Comparison of ENCODE assay signal across 11 cellular contexts in genomic region chr2:207333599-207334308, GRCh38.
DNase-seq lines count a peak whose midpoint lies in the region; ATAC-seq, FAIRE-seq and TF ChIP-seq lines count a peak whose summit lies in the region.
"Had no signal": no experiment of that assay in that cellular context is flagged by ENCODE, and none has a peak within 500 bp of the region (broad histone marks: within the 10 kb centered on the region; RNA-seq: fewer than 3 reads in every experiment).

No MANE protein-coding gene starts in this region.

- H3K36me3 ChIP-seq in kidney (ENCODE audit: control insufficient read depth in 1 of 2, insufficient read depth in 2 of 2, low read length in 2 of 2) (no peaks in the 10 kb centered on the region), thoracic aorta (no peaks in the 10 kb centered on the region)
- no peaks in the 10 kb centered on the region for H3K36me3 ChIP-seq in effector memory CD4-positive, alpha-beta T cell (ENCODE audit: control insufficient read depth, insufficient read depth, low read length)

- no peaks in the 10 kb centered on the region for H3K9me3 Mint-ChIP-seq in activated naive CD4-positive, alpha-beta T cell treated with anti-CD3 and anti-CD28 coated beads, Interleukin-2, amount 50 U/mL, for 24 hours
- H3K9me3 Mint-ChIP-seq: CD14-positive monocyte had no signal

- H3K9me3 ChIP-seq in kidney (ENCODE audit: control insufficient read depth in 1 of 2, low read length in 2 of 2) (no peaks in the 10 kb centered on the region), thoracic aorta (no peaks in the 10 kb centered on the region)
- no peaks in the 10 kb centered on the region for H3K9me3 ChIP-seq in effector memory CD4-positive, alpha-beta T cell (ENCODE audit: control insufficient read depth, low read length)

- H3K27ac ChIP-seq in kidney (ENCODE audit: low read depth in 2 of 2, low read length in 2 of 2) = peak overlapping the region; percentile 77 to 81
- H3K27ac ChIP-seq in thoracic aorta = peak overlapping the region; percentile 66 to 82
- H3K27ac ChIP-seq in effector memory CD4-positive, alpha-beta T cell (ENCODE audit: insufficient read depth, low read length, poor library complexity, severe bottlenecking) = no peak overlapping the region

- FAIRE-seq in kidney (lab: Jason Lieb, UNC) = no peak
- FAIRE-seq: frontal cortex had no signal

- no peak overlapping the region for H3K9ac ChIP-seq in kidney (ENCODE audit: low read length in 2 of 2)

- ATAC-seq in thoracic aorta (ENCODE audit: insufficient number of reproducible peaks, low FRiP score, low read depth) (no peak), GM18870 (IDR thresholded peaks at IDR 0.05; ENCODE audit: unreplicated experiment) (no peak)

- H3K4me1 ChIP-seq in kidney (ENCODE audit: control insufficient read depth in 1 of 2, insufficient read depth in 1 of 2, low read depth in 1 of 2, low read length in 2 of 2) (peaks cover 0 to 2% of the 10 kb centered on the region in 2 donors), thoracic aorta (ENCODE audit: control insufficient read depth in 1 of 2, low read depth in 2 of 2) (peaks cover 12 to 20% of the 10 kb centered on the region in 2 donors)
- H3K4me1 ChIP-seq in effector memory CD4-positive, alpha-beta T cell (ENCODE audit: control insufficient read depth, insufficient read depth, low read length, poor library complexity, severe bottlenecking) = peaks cover 9% of the 10 kb centered on the region

- H3K36me3 Mint-ChIP-seq in activated naive CD4-positive, alpha-beta T cell treated with anti-CD3 and anti-CD28 coated beads, Interleukin-2, amount 50 U/mL, for 24 hours = no peaks in the 10 kb centered on the region
- H3K36me3 Mint-ChIP-seq: CD14-positive monocyte had no signal

- no peaks in the 10 kb centered on the region for H3K27me3 ChIP-seq in thoracic aorta (replicated peaks; ENCODE audit: insufficient read depth)
- H3K27me3 ChIP-seq in effector memory CD4-positive, alpha-beta T cell (replicated peaks; ENCODE audit: control insufficient read depth, insufficient read depth, low read length, poor library complexity, severe bottlenecking) = no peaks in the 10 kb centered on the region

- no peaks in the 10 kb centered on the region for H3K27me3 Mint-ChIP-seq in activated naive CD4-positive, alpha-beta T cell treated with anti-CD3 and anti-CD28 coated beads, Interleukin-2, amount 50 U/mL, for 24 hours

- TF ChIP-seq CTCF in kidney (IDR thresholded peaks at IDR 0.05; ENCODE audit: borderline replicate concordance, extremely low read depth, insufficient read depth) (no peak), thoracic aorta (IDR thresholded peaks at IDR 0.05) (no peak)

- peaks cover 49% of the 10 kb centered on the region for H3K4me1 Mint-ChIP-seq in activated naive CD4-positive, alpha-beta T cell treated with anti-CD3 and anti-CD28 coated beads, Interleukin-2, amount 50 U/mL, for 24 hours

- no peak overlapping the region for H3K4me3 Mint-ChIP-seq in activated naive CD4-positive, alpha-beta T cell treated with anti-CD3 and anti-CD28 coated beads, Interleukin-2, amount 50 U/mL, for 24 hours
- H3K4me3 Mint-ChIP-seq: CD14-positive monocyte had no signal

- no peak for DNase-seq in activated naive CD4-positive, alpha-beta T cell (lab: John Stamatoyannopoulos, UW)
- DNase-seq in amniotic epithelial cell (ENCODE audit: low read depth) = peak; percentile 61
- DNase-seq in kidney = no peak
- DNase-seq in thoracic aorta (ENCODE audit: low spot score) = no peak
- DNase-seq in effector memory CD4-positive, alpha-beta T cell = no peak
- no peak for DNase-seq in cortex of kidney (lab: John Stamatoyannopoulos, UW)
- DNase-seq: NCI-H524 had no signal

- intact Hi-C loops in kidney (cut with DNase I) = no loop called here

- H3K27ac Mint-ChIP-seq in activated naive CD4-positive, alpha-beta T cell treated with anti-CD3 and anti-CD28 coated beads, Interleukin-2, amount 50 U/mL, for 24 hours = peak overlapping the region; percentile 4
- H3K27ac Mint-ChIP-seq: CD14-positive monocyte had no signal

- H3K4me3 ChIP-seq in kidney (ENCODE audit: low read length in 2 of 2) (peak overlapping the region in 1 of 2 donors; percentile 36), thoracic aorta (peak overlapping the region; percentile 66)
- H3K4me3 ChIP-seq in effector memory CD4-positive, alpha-beta T cell (ENCODE audit: insufficient read depth, low read depth, low read length, poor library complexity, severe bottlenecking) = no peak overlapping the region
